Comparison of ENCODE assay signal across 19 cellular contexts in genomic region chr9:19252885-19253219, GRCh38.
"Had no signal": no experiment of that assay in that cellular context is flagged by ENCODE, and none has a peak within 500 bp of the region (broad histone marks: within the 10 kb centered on the region; RNA-seq: fewer than 3 reads in every experiment).

No MANE protein-coding gene starts in this region.

- H3K4me2 ChIP-seq: smooth muscle cell had no signal

- H3K9me3 Mint-ChIP-seq: naive thymus-derived CD4-positive, alpha-beta T cell had no signal

- H3K36me3 ChIP-seq: heart left ventricle, left lung, neutrophil, suprapubic skin, thyroid gland, upper lobe of left lung, uterus had no signal

- DNase-seq: effector CD4-positive, alpha-beta T cell; heart left ventricle; hippocampal formation; islet precursor cell; left lung; mesendoderm; naive thymus-derived CD4-positive, alpha-beta T cell; posterior cingulate gyrus; stimulated activated CD4-positive, alpha-beta T cell treated with anti-CD3 and anti-CD28 coated beads, Interleukin-2, amount 100 ng/mL, for 48 hours; stimulated activated naive CD4-positive, alpha-beta T cell treated with Interleukin-2 at 50 U/mL for 16 hours; upper lobe of left lung; uterus had no signal

- H3K27me3 ChIP-seq: heart left ventricle, left lung, neutrophil, right atrium auricular region, suprapubic skin, thyroid gland, upper lobe of left lung, uterus had no signal

- H3K9me3 ChIP-seq: heart left ventricle, left lung, neutrophil, right atrium auricular region, suprapubic skin, thyroid gland, upper lobe of left lung, uterus had no signal

- H3K27me3 Mint-ChIP-seq: naive thymus-derived CD4-positive, alpha-beta T cell had no signal

- ATAC-seq: esophagus mucosa; left lung; naive thymus-derived CD4-positive, alpha-beta T cell had no signal

- H3K4me3 ChIP-seq: coronary artery, heart left ventricle, left lung, right atrium auricular region, smooth muscle cell, suprapubic skin, thyroid gland, upper lobe of left lung, uterus had no signal

- H3K4me1 ChIP-seq: uterus had no signal

- H3K27ac ChIP-seq: coronary artery, heart left ventricle, left lung, neutrophil, right atrium auricular region, suprapubic skin, thyroid gland, upper lobe of left lung, uterus had no signal
